1 cellular context compared by ENCODE assay signal in genomic region chr14:24313912-24314311, GRCh38.
TF ChIP-seq lines count a peak whose summit lies in the region.

No MANE protein-coding gene starts in this region.

TF ChIP-seq in SK-N-SH, 30 proteins besides CTCF, POLR2A, EP300 and RAD21 (continued from another document):
- TF ChIP-seq MXI1 (IDR thresholded peaks at IDR 0.05; ENCODE audit: low read depth, low read length), result no peak
- no peak for TF ChIP-seq RFX5 (IDR thresholded peaks at IDR 0.05; ENCODE audit: low read length)
- no peak for TF ChIP-seq YY1 (IDR thresholded peaks at IDR 0.05; ENCODE audit: low read depth)
- no peak for TF ChIP-seq ELF1 (IDR thresholded peaks at IDR 0.05)
- no peak for TF ChIP-seq TAF1 (IDR thresholded peaks at IDR 0.05; ENCODE audit: borderline replicate concordance, low read depth, low read length)
